In genomic region chr10:120011359-120012132, GRCh38 we compare ENCODE assay signal across 15 cellular contexts.
A peak's percentile ranks its signal among the peaks of the same experiment; 100 is the strongest.
DNase-seq lines count a peak whose midpoint lies in the region; ATAC-seq and TF ChIP-seq lines count a peak whose summit lies in the region.
"Had no signal": no experiment of that assay in that cellular context is flagged by ENCODE, and none has a peak within 500 bp of the region (broad histone marks: within the 10 kb centered on the region; RNA-seq: fewer than 3 reads in every experiment).

No MANE protein-coding gene starts in this region.

- H3K79me2 ChIP-seq in H9 (ENCODE audit: insufficient read depth, low read length) (no peaks in the 10 kb centered on the region), trophoblast cell (ENCODE audit: control insufficient read depth, insufficient read depth, low read length, poor library complexity) (no peaks in the 10 kb centered on the region)

- DNase-seq in H9 = peak; percentile 78
- no peak for DNase-seq in Panc1 (ENCODE audit: low read depth, low spot score)
- DNase-seq in iPS-NIHi11 (ENCODE audit: low spot score) = peak; percentile 30
- DNase-seq in trophoblast cell = peak in 1 of 2 donors; percentile 20
- DNase-seq: AML-193; MV-4-11; NK-92 treated with Interleukin-12 subunit alpha and Interleukin-12 subunit beta, amount 100 ng/mL, for 24 hours; occipital lobe; stimulated activated CD4-positive, alpha-beta T cell treated with anti-CD3 and anti-CD28 coated beads, Interleukin-2, amount 100 ng/mL, for 48 hours; testis had no signal

- no peak overlapping the region for H4K5ac ChIP-seq in H9 (ENCODE audit: insufficient read length, low read depth, low read length)

- H3K9ac ChIP-seq in H9 (ENCODE audit: extremely low read depth, insufficient read length, low read length) (no peak overlapping the region), trophoblast cell (ENCODE audit: low read length) (no peak overlapping the region)

- H3K56ac ChIP-seq in H9 (ENCODE audit: insufficient read length, low read depth, low read length) = no peak overlapping the region

- no peak overlapping the region for H2AFZ ChIP-seq in H9 (ENCODE audit: low read length)
- no peak overlapping the region for H2AFZ ChIP-seq in trophoblast cell (ENCODE audit: insufficient read depth, low read length, poor library complexity)

- no peaks in the 10 kb centered on the region for H3K79me1 ChIP-seq in H9 (ENCODE audit: insufficient read depth, low read depth, low read length, poor library complexity, severe bottlenecking)
- peaks cover 9% of the 10 kb centered on the region for H3K79me1 ChIP-seq in trophoblast cell (ENCODE audit: low read length)

- no peak overlapping the region for H3K4me2 ChIP-seq in H9 (ENCODE audit: insufficient read depth, insufficient read length, low read length)
- no peak overlapping the region for H3K4me2 ChIP-seq in trophoblast cell (ENCODE audit: low read length)

- H3K4me3 Mint-ChIP-seq in H9 = no peak overlapping the region
- H3K4me3 Mint-ChIP-seq: activated T-helper 1 cell treated with anti-CD3 and anti-CD28 coated beads, Interleukin-12 subunit alpha, Interleukin-12 subunit beta, Interleukin-2, Interleukin-4 antibody, amounts not matched to agents 30 ng/mL and 10 ng/mL and 1 ng/mL, durations not matched to agents 14 hours and 24 hours and 36 hours had no signal

- ATAC-seq in Panc1 (peak; percentile 41; the same call in 1 of the 2 replicates), GM18498 (IDR thresholded peaks at IDR 0.05; ENCODE audit: unreplicated experiment) (no peak), gastroesophageal sphincter (no peak), HG03342 (IDR thresholded peaks at IDR 0.05; ENCODE audit: unreplicated experiment) (no peak)

- no peak overlapping the region; the same call in 1 of the 2 replicates for H3K14ac ChIP-seq in H9 (ENCODE audit: insufficient read depth, low read length)
- H3K14ac ChIP-seq in trophoblast cell (ENCODE audit: low read length) = peak overlapping the region; percentile 59

- H4K12ac ChIP-seq in trophoblast cell (ENCODE audit: low read depth, low read length) = no peak overlapping the region

- no peaks in the 10 kb centered on the region; a peak in 1 of 5 replicates for H3K9me3 Mint-ChIP-seq in H9
- H3K9me3 Mint-ChIP-seq: activated T-helper 1 cell treated with anti-CD3 and anti-CD28 coated beads, Interleukin-12 subunit alpha, Interleukin-12 subunit beta, Interleukin-2, Interleukin-4 antibody, amounts not matched to agents 30 ng/mL and 10 ng/mL and 1 ng/mL, durations not matched to agents 14 hours and 24 hours and 36 hours had no signal

- H3K36me3 ChIP-seq in Panc1 (ENCODE audit: control insufficient read depth, insufficient read depth, low read length) (no peaks in the 10 kb centered on the region), trophoblast cell (ENCODE audit: control insufficient read depth in 1 of 2, insufficient read depth in 2 of 2, low read length in 2 of 2) (no peaks in the 10 kb centered on the region), gastroesophageal sphincter (no peaks in the 10 kb centered on the region)

- TF ChIP-seq POLR2A in gastroesophageal sphincter (IDR thresholded peaks at IDR 0.05) = no peak

- H2BK120ac ChIP-seq in H9 (ENCODE audit: low read depth, low read length, poor library complexity, severe bottlenecking) = no peak overlapping the region
- H2BK120ac ChIP-seq in trophoblast cell (ENCODE audit: insufficient read depth, low read length, poor library complexity) = peak overlapping the region; percentile 74

- no peak overlapping the region for H2BK5ac ChIP-seq in H9 (ENCODE audit: insufficient read length, low read length)
- H2BK5ac ChIP-seq in trophoblast cell (ENCODE audit: low read depth, low read length, poor library complexity) = peak overlapping the region; percentile 35

- H3K4me1 Mint-ChIP-seq in H9 = peaks cover 5 to 6% of the 10 kb centered on the region in 2 experiments

- CTCF ChIA-PET in Panc1 (lab: Charles Lee) = no interaction called here

- no peaks in the 10 kb centered on the region for H3K27me3 ChIP-seq in H9 (ENCODE audit: insufficient read depth, low read length)
- H3K27me3 ChIP-seq in Panc1 (ENCODE audit: control insufficient read depth, insufficient read depth, low read length) = peaks cover 2% of the 10 kb centered on the region; the same call in 1 of the 2 replicates
- H3K27me3 ChIP-seq in trophoblast cell (ENCODE audit: insufficient read depth, low read length) = no peaks in the 10 kb centered on the region
- peaks cover 39% of the 10 kb centered on the region for H3K27me3 ChIP-seq in gastroesophageal sphincter
- H3K27me3 ChIP-seq: testis had no signal

- TF ChIP-seq EP300 in gastroesophageal sphincter (IDR thresholded peaks at IDR 0.05) = no peak

- TF ChIP-seq CTCF in H9 (conservative IDR thresholded peaks at IDR 0.05) (peak; percentile 48), Panc1 (IDR thresholded peaks at IDR 0.05) (no peak), gastroesophageal sphincter (IDR thresholded peaks at IDR 0.05) (no peak)

- intact Hi-C loops in Panc1 (cut with micrococcal nuclease; ENCODE audit: unreplicated experiment) = no loop called here

- H3K18ac ChIP-seq in H9 (ENCODE audit: insufficient read length, low read depth, low read length) = no peak overlapping the region
- H3K18ac ChIP-seq in trophoblast cell (ENCODE audit: low read length) = peak overlapping the region; percentile 69

- H4K91ac ChIP-seq in H9 (ENCODE audit: insufficient read length, low read depth, low read length) (no peak overlapping the region), trophoblast cell (ENCODE audit: low read depth, low read length) (peak overlapping the region; percentile 85)

- H3K4me1 ChIP-seq in H9 (ENCODE audit: insufficient read depth, low read length) = no peaks in the 10 kb centered on the region
- H3K4me1 ChIP-seq in Panc1 (ENCODE audit: control insufficient read depth, insufficient read depth, low read length) = 0 out of 2 replicates have a peak, but pooled peaks cover 4% of the 10 kb centered on the region
- H3K4me1 ChIP-seq in trophoblast cell (ENCODE audit: control insufficient read depth in 1 of 2, insufficient read depth in 2 of 2, low read length in 2 of 2) = peaks cover 12 to 19% of the 10 kb centered on the region in 2 experiments
- H3K4me1 ChIP-seq in gastroesophageal sphincter = no peaks in the 10 kb centered on the region
- H3K4me1 ChIP-seq: testis had no signal

- H3K23ac ChIP-seq in H9 (ENCODE audit: insufficient read length, low read depth, low read length) (no peak overlapping the region), trophoblast cell (ENCODE audit: low read length) (no peak overlapping the region)

- H4K8ac ChIP-seq in H9 (replicated peaks; ENCODE audit: insufficient read length, low read depth, low read length) = no peak overlapping the region
- peak overlapping the region; percentile 14 for H4K8ac ChIP-seq in trophoblast cell (ENCODE audit: low read depth, low read length)

- no peaks in the 10 kb centered on the region for H3K36me3 Mint-ChIP-seq in H9 (ENCODE audit: insufficient read depth in 1 of 3, low read depth in 3 of 3)

- H2BK15ac ChIP-seq in H9 (ENCODE audit: low read depth, low read length) = no peak overlapping the region

- in situ Hi-C loops in Panc1 (cut with HindIII; ENCODE audit: low pct_unique_long_range_greater_than_20kb, low sequenced_read_pairs) = no loop called here

- no peak overlapping the region for H3T11ph ChIP-seq in H9 (ENCODE audit: low read length)

- H3K27me3 Mint-ChIP-seq in H9 (ENCODE audit: low read depth) = peaks cover 27% of the 10 kb centered on the region

- H2BK20ac ChIP-seq in H9 (ENCODE audit: low read depth, low read length, poor library complexity, severe bottlenecking) = no peak overlapping the region

- H3K23me2 ChIP-seq in H9 (ENCODE audit: insufficient read length, low read depth, low read length, poor library complexity, severe bottlenecking) = no peaks in the 10 kb centered on the region

- H2BK12ac ChIP-seq in H9 (ENCODE audit: insufficient read length, low read depth, low read length) = no peak overlapping the region
- H2BK12ac ChIP-seq in trophoblast cell (ENCODE audit: low read length) = peak overlapping the region; percentile 89

- H3K4ac ChIP-seq in H9 (ENCODE audit: low read depth, low read length) (no peak overlapping the region), trophoblast cell (ENCODE audit: low read depth, low read length) (no peak overlapping the region)

- no peaks in the 10 kb centered on the region for H3K9me3 ChIP-seq in H9 (ENCODE audit: control insufficient read depth, low read depth, low read length)
- H3K9me3 ChIP-seq in Panc1 (ENCODE audit: control insufficient read depth, insufficient read depth, low read depth, low read length) = no peaks in the 10 kb centered on the region
- H3K9me3 ChIP-seq in trophoblast cell (ENCODE audit: insufficient read depth, low read depth, low read length) = no peaks in the 10 kb centered on the region
- H3K9me3 ChIP-seq in gastroesophageal sphincter = no peaks in the 10 kb centered on the region
- H3K9me3 ChIP-seq: testis had no signal

- WGBS in H9 (ENCODE audit: extremely low coverage, insufficient read length, low lambda C conversion rate) = no CpG with 5 or more reads among the region's 43 CpGs
- no CpG with 5 or more reads among the region's 43 CpGs for WGBS in trophoblast cell (ENCODE audit: extremely low coverage, insufficient coverage, insufficient read length)
- WGBS in gastroesophageal sphincter (ENCODE audit: low coverage in 1 of 2), 2 donors = 14 to 63% methylated on average over 5 to 6 of the region's 43 CpGs

- POLR2A ChIA-PET in Panc1 (lab: Charles Lee) = no interaction called here

- no TSS peak for BruUV-seq in Panc1 (replicated peaks; lab: Mats Ljungman, UMichigan)

- H3K4me3 ChIP-seq in Panc1 (ENCODE audit: low read depth in 2 of 2, low read length in 2 of 2) (no peak overlapping the region), trophoblast cell (ENCODE audit: low read depth, low read length) (peak overlapping the region; percentile 3), gastroesophageal sphincter (no peak overlapping the region)

- H3K27ac ChIP-seq in H9 (ENCODE audit: insufficient read length, low read depth, low read length) = no peak overlapping the region
- no peak overlapping the region for H3K27ac ChIP-seq in Panc1 (ENCODE audit: low read length)
- H3K27ac ChIP-seq in trophoblast cell (ENCODE audit: low read depth, low read length) = peak overlapping the region; percentile 51
- no peak overlapping the region for H3K27ac ChIP-seq in gastroesophageal sphincter
- H3K27ac ChIP-seq: testis, VCaP had no signal

- no peaks in the 10 kb centered on the region for H4K20me1 ChIP-seq in H9 (ENCODE audit: control insufficient read depth, insufficient read depth, insufficient read length)

- H2AK5ac ChIP-seq in H9 (ENCODE audit: insufficient read length, low read length) = no peak overlapping the region
- peak overlapping the region; percentile 44 for H2AK5ac ChIP-seq in trophoblast cell (ENCODE audit: low read length)

- H3K27ac Mint-ChIP-seq in H9 = no peak overlapping the region; a peak in 1 of 7 replicates
- H3K27ac Mint-ChIP-seq: activated T-helper 1 cell treated with anti-CD3 and anti-CD28 coated beads, Interleukin-12 subunit alpha, Interleukin-12 subunit beta, Interleukin-2, Interleukin-4 antibody, amounts not matched to agents 30 ng/mL and 10 ng/mL and 1 ng/mL, durations not matched to agents 14 hours and 24 hours and 36 hours had no signal
